In genomic region chr9:33795819-33796218, GRCh38 we compare ENCODE assay signal across 2 cellular contexts.
TF ChIP-seq lines count a peak whose summit lies in the region.

No MANE protein-coding gene starts in this region.

TF ChIP-seq in H1, 55 proteins besides CTCF, POLR2A, EP300 and RAD21 (continued from another document):
- TF ChIP-seq RNF2 (IDR thresholded peaks at IDR 0.05; ENCODE audit: borderline replicate concordance, low read depth, low read length, missing control alignments, poor library complexity, severe bottlenecking) (no peak), SIX5 (IDR thresholded peaks at IDR 0.05; ENCODE audit: low read depth, low read length) (no peak), FOSL1 (IDR thresholded peaks at IDR 0.05; ENCODE audit: insufficient read depth, low read depth, low read length) (no peak), SIRT6 (IDR thresholded peaks at IDR 0.05; ENCODE audit: low read length) (no peak), KDM5A (IDR thresholded peaks at IDR 0.05; ENCODE audit: low read length) (no peak), BRCA1 (IDR thresholded peaks at IDR 0.05; ENCODE audit: low read depth, low read length) (no peak), JUND (IDR thresholded peaks at IDR 0.05; ENCODE audit: low read length) (no peak), EGR1 (IDR thresholded peaks at IDR 0.05; ENCODE audit: borderline replicate concordance, low read depth, low read length) (no peak), JUN (IDR thresholded peaks at IDR 0.05; ENCODE audit: low read depth, low read length) (no peak), CEBPB (IDR thresholded peaks at IDR 0.05; ENCODE audit: low read depth, low read length) (no peak), TEAD4 (IDR thresholded peaks at IDR 0.05; ENCODE audit: low read depth, low read length) (no peak), CBX8 (IDR thresholded peaks at IDR 0.05; ENCODE audit: borderline replicate concordance, low read depth, low read length) (no peak), NANOG (IDR thresholded peaks at IDR 0.05; ENCODE audit: insufficient read depth, low read depth, low read length, poor library complexity, severe bottlenecking) (no peak)
TF ChIP-seq in H1: peak in this region for 0.

TF ChIP-seq in neural cell, 6 proteins besides CTCF, POLR2A, EP300 and RAD21:
- TF ChIP-seq REST (IDR thresholded peaks at IDR 0.05; ENCODE audit: borderline replicate concordance) (no peak), POLR2AphosphoS5 (IDR thresholded peaks at IDR 0.05) (no peak), EZH2 (IDR thresholded peaks at IDR 0.05; ENCODE audit: borderline replicate concordance, insufficient read depth, low read length, poor library complexity, severe bottlenecking) (no peak), TAF1 (IDR thresholded peaks at IDR 0.05; ENCODE audit: low read depth) (no peak), SMC3 (conservative IDR thresholded peaks at IDR 0.05; ENCODE audit: poor library complexity) (no peak), MXI1 (conservative IDR thresholded peaks at IDR 0.05; ENCODE audit: poor library complexity, severe bottlenecking) (no peak)
